Comparison of ENCODE assay signal across 2 cellular contexts in the genomic region with DNA sequence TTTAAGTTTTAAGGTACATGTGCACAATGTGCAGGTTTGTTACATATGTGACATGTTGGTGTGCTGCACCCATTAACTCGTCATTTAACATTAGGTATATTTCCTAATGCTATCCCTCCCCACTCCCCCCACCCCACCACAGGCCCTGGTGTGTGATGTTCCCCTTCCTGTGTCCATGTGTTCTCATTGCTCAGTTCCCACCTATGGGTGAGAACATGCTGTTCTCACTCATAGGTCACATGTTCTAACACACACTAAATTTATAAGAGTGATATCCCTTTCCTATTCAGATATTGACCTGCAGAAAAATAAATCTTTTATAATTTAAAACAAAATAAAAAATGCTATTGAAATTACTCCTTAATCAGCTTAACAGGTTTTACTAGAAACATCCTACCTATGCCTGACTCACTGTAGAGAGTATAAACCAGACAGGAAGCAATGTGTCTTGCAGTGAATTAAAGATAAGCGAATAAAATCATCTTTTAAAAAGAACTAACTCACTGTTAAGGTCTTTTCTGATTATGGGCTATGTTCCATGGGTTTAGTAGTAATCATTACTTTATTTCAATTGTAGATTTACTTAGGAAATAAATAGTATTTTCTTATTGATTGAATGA.
TF ChIP-seq lines count a peak whose summit lies in the region.

No MANE protein-coding gene starts in this region.

TF ChIP-seq in HEK293, 187 proteins besides CTCF, POLR2A, EP300 and RAD21 (continued from another document):
- TF ChIP-seq ZNF549 (tag by site-specific recombination; IDR thresholded peaks at IDR 0.05) (no peak), ZNF530 (tag by site-specific recombination; IDR thresholded peaks at IDR 0.05; ENCODE audit: low read depth) (no peak), ZNF510 (tag by site-specific recombination; IDR thresholded peaks at IDR 0.05; ENCODE audit: insufficient replicate concordance) (no peak), TRIM28 (IDR thresholded peaks at IDR 0.05; ENCODE audit: borderline replicate concordance, low read length) (no peak), REPIN1 (tag by site-specific recombination; IDR thresholded peaks at IDR 0.05; ENCODE audit: low read depth) (no peak)
- TF ChIP-seq, protein P1, sequence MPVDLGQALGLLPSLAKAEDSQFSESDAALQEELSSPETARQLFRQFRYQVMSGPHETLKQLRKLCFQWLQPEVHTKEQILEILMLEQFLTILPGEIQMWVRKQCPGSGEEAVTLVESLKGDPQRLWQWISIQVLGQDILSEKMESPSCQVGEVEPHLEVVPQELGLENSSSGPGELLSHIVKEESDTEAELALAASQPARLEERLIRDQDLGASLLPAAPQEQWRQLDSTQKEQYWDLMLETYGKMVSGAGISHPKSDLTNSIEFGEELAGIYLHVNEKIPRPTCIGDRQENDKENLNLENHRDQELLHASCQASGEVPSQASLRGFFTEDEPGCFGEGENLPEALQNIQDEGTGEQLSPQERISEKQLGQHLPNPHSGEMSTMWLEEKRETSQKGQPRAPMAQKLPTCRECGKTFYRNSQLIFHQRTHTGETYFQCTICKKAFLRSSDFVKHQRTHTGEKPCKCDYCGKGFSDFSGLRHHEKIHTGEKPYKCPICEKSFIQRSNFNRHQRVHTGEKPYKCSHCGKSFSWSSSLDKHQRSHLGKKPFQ (tag by site-specific recombination; IDR thresholded peaks at IDR 0.05), result peak; percentile 41; the same call in 1 of the 2 replicates

TF ChIP-seq in HepG2, 621 proteins besides CTCF, POLR2A, EP300 and RAD21:
- TF ChIP-seq, protein P2, sequence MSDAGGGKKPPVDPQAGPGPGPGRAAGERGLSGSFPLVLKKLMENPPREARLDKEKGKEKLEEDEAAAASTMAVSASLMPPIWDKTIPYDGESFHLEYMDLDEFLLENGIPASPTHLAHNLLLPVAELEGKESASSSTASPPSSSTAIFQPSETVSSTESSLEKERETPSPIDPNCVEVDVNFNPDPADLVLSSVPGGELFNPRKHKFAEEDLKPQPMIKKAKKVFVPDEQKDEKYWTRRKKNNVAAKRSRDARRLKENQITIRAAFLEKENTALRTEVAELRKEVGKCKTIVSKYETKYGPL (CRISPR knock-in tag; IDR thresholded peaks at IDR 0.05), result no peak
- TF ChIP-seq, protein P3, sequence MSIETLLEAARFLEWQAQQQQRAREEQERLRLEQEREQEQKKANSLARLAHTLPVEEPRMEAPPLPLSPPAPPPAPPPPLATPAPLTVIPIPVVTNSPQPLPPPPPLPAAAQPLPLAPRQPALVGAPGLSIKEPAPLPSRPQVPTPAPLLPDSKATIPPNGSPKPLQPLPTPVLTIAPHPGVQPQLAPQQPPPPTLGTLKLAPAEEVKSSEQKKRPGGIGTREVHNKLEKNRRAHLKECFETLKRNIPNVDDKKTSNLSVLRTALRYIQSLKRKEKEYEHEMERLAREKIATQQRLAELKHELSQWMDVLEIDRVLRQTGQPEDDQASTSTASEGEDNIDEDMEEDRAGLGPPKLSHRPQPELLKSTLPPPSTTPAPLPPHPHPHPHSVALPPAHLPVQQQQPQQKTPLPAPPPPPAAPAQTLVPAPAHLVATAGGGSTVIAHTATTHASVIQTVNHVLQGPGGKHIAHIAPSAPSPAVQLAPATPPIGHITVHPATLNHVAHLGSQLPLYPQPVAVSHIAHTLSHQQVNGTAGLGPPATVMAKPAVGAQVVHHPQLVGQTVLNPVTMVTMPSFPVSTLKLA (IDR thresholded peaks at IDR 0.05), result peak; percentile 23; the same call in 1 of the 2 replicates
